12 cellular contexts compared by ENCODE assay signal in the genomic region with DNA sequence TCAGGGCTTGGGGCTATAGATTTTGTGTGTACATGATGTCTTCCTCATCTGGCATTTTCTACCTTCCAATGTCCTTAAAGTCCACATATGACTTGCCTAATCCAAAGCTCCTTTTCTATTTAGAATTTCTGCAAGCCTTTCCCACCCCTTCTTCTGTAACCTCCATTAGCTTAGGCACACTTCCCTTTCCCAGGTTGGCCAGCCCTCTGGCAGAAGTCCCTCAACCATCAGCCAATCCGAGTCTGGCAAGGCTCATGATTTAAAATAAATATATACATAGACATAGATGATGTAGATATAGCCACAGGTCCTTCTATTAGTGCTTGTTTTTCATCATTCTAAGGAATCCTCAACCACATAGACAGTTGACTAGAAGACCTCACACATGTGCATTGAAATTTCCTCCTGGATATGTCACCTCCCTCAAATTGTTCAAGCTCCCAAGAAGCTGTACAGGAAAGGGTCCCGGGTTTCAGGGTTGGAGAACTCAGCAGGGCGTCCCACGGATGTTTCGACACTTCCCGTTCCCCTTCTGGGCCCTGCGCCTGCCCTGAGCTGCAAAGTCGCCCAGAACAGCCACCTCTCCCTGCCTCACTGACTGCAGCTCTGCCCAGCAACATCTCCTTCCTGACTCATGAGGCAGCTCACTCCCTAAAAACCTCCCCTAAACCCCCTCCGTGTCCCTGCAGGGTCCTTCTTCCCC. TPM values are rescaled to one million over a fixed set of nuclear protein-coding genes. Genes with fewer than 3 reads are reported as not detected.
DNase-seq lines count a peak whose midpoint lies in the region; ATAC-seq and TF ChIP-seq lines count a peak whose summit lies in the region.
"Had no signal": no experiment of that assay in that cellular context is flagged by ENCODE, and none has a peak within 500 bp of the region (broad histone marks: within the 10 kb centered on the region; RNA-seq: fewer than 3 reads in every experiment).

No MANE protein-coding gene starts in this region.

- intact Hi-C loops in Right ventricle myocardium superior (cut with DNase I) = no loop called here

- peak overlapping the region in 2 of 4 donors; percentile 27 to 66 for H3K27ac ChIP-seq in Peyer's patch

- ATAC-seq in Right ventricle myocardium superior (ENCODE audit: poor library complexity) (peak; percentile 80), GM19328 (IDR thresholded peaks at IDR 0.05; ENCODE audit: unreplicated experiment) (no peak)

- H3K4me3 ChIP-seq in Peyer's patch = no peak overlapping the region

- DNase-seq in GDM1 (lab: John Stamatoyannopoulos, UW) (peak; percentile 91), Peyer's patch (peak in 2 of 3 donors; percentile 66 to 75), Right ventricle myocardium superior (peak; percentile 80), pons (ENCODE audit: low spot score) (peak; percentile 64), NCI-H2029 (lab: John Stamatoyannopoulos, UW) (no peak), middle frontal gyrus (ENCODE audit: extremely low spot score, low spot score) (no peak), ecto neural progenitor cell (ENCODE audit: low spot score) (no peak)
- DNase-seq: activated T-cell treated with anti-CD3 and anti-CD28 coated beads, Interleukin-2, amount 50 U/mL, for 48 hours; NCI-H748 treated with DMSO at 0.1 percent for 48 hours; stimulated activated naive CD4-positive, alpha-beta T cell; T1000 had no signal

- H3K4me1 ChIP-seq in Peyer's patch = no peaks in the 10 kb centered on the region

- no peaks in the 10 kb centered on the region for H3K27me3 ChIP-seq in Peyer's patch

- TF ChIP-seq CTCF in Peyer's patch (IDR thresholded peaks at IDR 0.05) = no peak

- no peaks in the 10 kb centered on the region for H3K36me3 ChIP-seq in Peyer's patch

- TF ChIP-seq POLR2A in Peyer's patch (IDR thresholded peaks at IDR 0.05) = no peak

- no peaks in the 10 kb centered on the region for H3K9me3 ChIP-seq in Peyer's patch

RNA-seq across cellular contexts. Expression of a gene that starts 20.4 kb away (rescaled TPM):
- total RNA-seq in Peyer's patch (100 to 1,000 TPM in 1 of 4 donors, 10 to 100 TPM in 2, 1 to 10 TPM in 1; 5.8 to 111 (median 13.4) TPM), Right ventricle myocardium superior (6.9 TPM)

Comparison
In these comparisons a context has a peak if more than half of its experiments do, and no peak if none do; other contexts are left out.
1. DNase-seq: peak in GDM1 (single experiment), Peyer's patch (2 of 3), Right ventricle myocardium superior (single experiment) and pons (single experiment); none in NCI-H2029 (single experiment), middle frontal gyrus (single experiment) and ecto neural progenitor cell (single experiment).